Comparison of ENCODE assay signal across 19 cellular contexts in the genomic region with DNA sequence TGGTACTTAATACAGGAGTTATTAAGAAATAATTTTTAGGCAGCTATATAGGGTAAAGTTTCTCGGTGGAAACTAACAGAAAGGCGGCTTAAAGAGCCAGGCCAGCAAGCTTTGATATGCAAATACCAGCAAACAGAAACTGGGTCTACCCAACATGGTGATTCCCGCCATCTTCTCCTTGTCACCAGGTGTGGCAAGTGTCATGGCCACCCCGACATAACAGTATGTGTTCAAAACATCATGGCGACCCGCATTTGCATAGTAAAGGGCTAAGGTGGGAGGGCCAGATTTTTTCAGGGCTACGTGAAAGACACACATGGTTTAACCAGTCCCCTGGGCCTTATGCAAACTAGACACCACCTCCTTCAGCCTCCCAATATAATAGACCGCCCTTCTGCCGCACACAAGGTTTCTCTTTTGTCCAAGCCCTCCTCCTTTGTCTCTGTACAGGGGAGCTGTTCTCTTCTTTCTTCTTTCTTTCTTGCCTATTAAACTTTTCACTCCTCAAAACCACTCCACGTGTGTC.
DNase-seq lines count a peak whose midpoint lies in the region; ATAC-seq, FAIRE-seq and TF ChIP-seq lines count a peak whose summit lies in the region.
"Had no signal": no experiment of that assay in that cellular context is flagged by ENCODE, and none has a peak within 500 bp of the region (broad histone marks: within the 10 kb centered on the region; RNA-seq: fewer than 3 reads in every experiment).

No MANE protein-coding gene starts in this region.

- no peak overlapping the region for H2BK120ac ChIP-seq in H1 (replicated peaks; ENCODE audit: low read depth, low read length)

- H3K36me3 ChIP-seq in OCI-LY7 (ENCODE audit: insufficient read depth, low read length) (no peaks in the 10 kb centered on the region), H1 (ENCODE audit: control insufficient read depth in 2 of 4, insufficient read depth in 4 of 4, low read length in 3 of 4) (no peaks in the 10 kb centered on the region)

- no peak overlapping the region for H3K4me3 ChIP-seq in OCI-LY7 (ENCODE audit: low read depth, low read length, poor library complexity, severe bottlenecking)
- H3K4me3 ChIP-seq in H1 (ENCODE audit: extremely low read depth in 1 of 4, insufficient read depth in 2 of 4, low read depth in 3 of 4, low read length in 4 of 4), result no peak overlapping the region

- no peak overlapping the region for H3K18ac ChIP-seq in H1 (ENCODE audit: extremely low read depth, low read length)

- 79% methylated on average over 10 of the region's 10 CpGs; no CpG with 5 or more reads in 1 of the 2 experiments for WGBS in H1 (ENCODE audit: extremely low coverage in 1 of 2, insufficient coverage in 1 of 2, insufficient read length in 1 of 2, insufficient replicate concordance in 2 of 2, low coverage in 1 of 2, low lambda C conversion rate in 2 of 2, missing lambda C conversion rate in 1 of 2), 2 experiments

- H3K79me1 ChIP-seq in H1 (ENCODE audit: low read depth, low read length), result no peaks in the 10 kb centered on the region

- no peak overlapping the region for H4K5ac ChIP-seq in H1 (ENCODE audit: insufficient read length, low read depth, low read length)

- no peak overlapping the region for H2BK15ac ChIP-seq in H1 (ENCODE audit: low read length)

- TF ChIP-seq CTCF in OCI-LY7 (conservative IDR thresholded peaks at IDR 0.05; ENCODE audit: low read length) (no peak), H1 (IDR thresholded peaks at IDR 0.05; ENCODE audit: control extremely low read depth in 1 of 3, insufficient read depth in 1 of 3, low read depth in 1 of 3, low read length in 3 of 3) (no peak)

- H3K27ac ChIP-seq in OCI-LY7 (ENCODE audit: low read depth, low read length, poor library complexity, severe bottlenecking) (no peak overlapping the region), H1 (ENCODE audit: low read depth, low read length) (no peak overlapping the region)
- H3K27ac ChIP-seq: 22Rv1, HL-60 had no signal

- no peak for TF ChIP-seq RAD21 in H1 (IDR thresholded peaks at IDR 0.05 in 1 of 2, conservative IDR thresholded peaks at IDR 0.05 in 1 of 2; ENCODE audit: low read depth in 2 of 2, low read length in 2 of 2)

- BruUV-seq in OCI-LY7 (replicated peaks; lab: Mats Ljungman, UMichigan), result no TSS peak

- POLR2A ChIA-PET in OCI-LY7 (lab: Charles Lee), result interaction anchor here (0.6 kb wide), 1 partner anchor 1563 kb away, joined by 3 read pairs; no protein-coding TSS in a partner anchor
- POLR2A ChIA-PET in H1 (lab: Charles Lee; ENCODE audit: partially characterized antibody), result no interaction called here

- no peak for TF ChIP-seq POLR2A in H1 (IDR thresholded peaks at IDR 0.05; ENCODE audit: control extremely low read depth in 1 of 2, low read depth in 2 of 2, low read length in 2 of 2)

- H2AFZ ChIP-seq in OCI-LY7 (ENCODE audit: low read length) (peak overlapping the region; percentile 39; the same call in 1 of the 2 replicates), H1 (ENCODE audit: low read length) (no peak overlapping the region)

- H3K23ac ChIP-seq in H1 (ENCODE audit: insufficient read length), result no peak overlapping the region

- CTCF ChIA-PET in OCI-LY7 (lab: Charles Lee; ENCODE audit: unreplicated experiment) (interaction anchor here (0.6 kb wide), 1 partner anchor 36 kb away, joined by 3 read pairs; no protein-coding TSS in a partner anchor), H1 (lab: Charles Lee; ENCODE audit: partially characterized antibody) (interaction anchor here (0.5 to 1.7 kb wide), 2 partner anchors 20 to 557 kb away, joined by 3 to 5 read pairs; no protein-coding TSS in a partner anchor)

- H2BK5ac ChIP-seq in H1 (ENCODE audit: low read depth, low read length), result no peak overlapping the region

- no peak for TF ChIP-seq EP300 in H1 (IDR thresholded peaks at IDR 0.05; ENCODE audit: borderline replicate concordance in 1 of 2, low read depth in 2 of 2, low read length in 2 of 2)

- no peak overlapping the region for H4K8ac ChIP-seq in H1 (ENCODE audit: extremely low read depth, insufficient read depth, low read length)

- H3K4me2 ChIP-seq in OCI-LY7 (ENCODE audit: low read length) (no peak overlapping the region), H1 (ENCODE audit: insufficient read depth in 1 of 2, low read depth in 2 of 2, low read length in 2 of 2) (no peak overlapping the region)

- H3K9me2 ChIP-seq in OCI-LY7 (ENCODE audit: insufficient read depth, low read length), result no peaks in the 10 kb centered on the region

- no peak overlapping the region for H3K4ac ChIP-seq in H1 (replicated peaks; ENCODE audit: insufficient read length, low read depth, low read length)

- H3K9me3 ChIP-seq in OCI-LY7 (ENCODE audit: low read length) (no peaks in the 10 kb centered on the region), H1 (ENCODE audit: insufficient read depth in 2 of 2, low read depth in 1 of 2, low read length in 1 of 2) (no peaks in the 10 kb centered on the region)

- no peak for ATAC-seq in sciatic nerve
- ATAC-seq in GM21825 (IDR thresholded peaks at IDR 0.05; ENCODE audit: unreplicated experiment), result no peak
- no peak for ATAC-seq in left lobe of liver
- ATAC-seq: CD8-positive, alpha-beta T cell; HCT116 had no signal

- intact Hi-C loops in OCI-LY7 (cut with micrococcal nuclease; ENCODE audit: unreplicated experiment) (no loop called here), sciatic nerve (cut with DNase I) (no loop called here)

- no peaks in the 10 kb centered on the region for H4K20me1 ChIP-seq in OCI-LY7 (ENCODE audit: insufficient read depth, low read length)
- H4K20me1 ChIP-seq in H1 (replicated peaks in 1 of 2; ENCODE audit: control insufficient read depth in 1 of 2, insufficient read depth in 2 of 2, low read length in 2 of 2), result no peaks in the 10 kb centered on the region

- H3K23me2 ChIP-seq in H1 (ENCODE audit: low read depth, low read length), result 0 out of 2 replicates have a peak, but pooled peaks cover 2% of the 10 kb centered on the region

- no peak overlapping the region for H3K56ac ChIP-seq in H1 (replicated peaks; ENCODE audit: insufficient read length, low read depth, low read length)

- no peaks in the 10 kb centered on the region for H3K79me2 ChIP-seq in OCI-LY7 (ENCODE audit: insufficient read depth, low read depth, low read length)
- H3K79me2 ChIP-seq in H1 (ENCODE audit: control insufficient read depth in 1 of 2, insufficient read depth in 2 of 2, low read length in 2 of 2), result no peaks in the 10 kb centered on the region

- no peak overlapping the region for H4K91ac ChIP-seq in H1 (replicated peaks; ENCODE audit: insufficient read length, low read length)

- FAIRE-seq in H1 (lab: Jason Lieb, UNC), result peak; percentile 82
- FAIRE-seq: D721Med, GM18507 had no signal

- H3K27me3 ChIP-seq in H1 (replicated peaks in 1 of 4; ENCODE audit: control insufficient read depth in 3 of 4, extremely low read depth in 1 of 4, insufficient read depth in 3 of 4, low read length in 3 of 4), result no peaks in the 10 kb centered on the region

- no peak overlapping the region for H2AK5ac ChIP-seq in H1 (ENCODE audit: low read depth, low read length)

- no peak overlapping the region for H2BK12ac ChIP-seq in H1 (ENCODE audit: low read depth, low read length)

- no peak overlapping the region for H3K14ac ChIP-seq in H1 (ENCODE audit: insufficient read length)

- no peak overlapping the region for H2BK20ac ChIP-seq in H1 (ENCODE audit: low read length)

- H3K9ac ChIP-seq in H1 (replicated peaks in 1 of 4; ENCODE audit: extremely low read depth in 1 of 4, low read depth in 3 of 4, low read length in 3 of 4), result no peak overlapping the region

- H3K4me1 ChIP-seq in OCI-LY7 (ENCODE audit: insufficient read depth, low read length, poor library complexity, severe bottlenecking) (peaks cover 28% of the 10 kb centered on the region), H1 (replicated peaks in 1 of 4; ENCODE audit: control insufficient read depth in 3 of 4, insufficient read depth in 4 of 4, low read length in 3 of 4) (no peaks in the 10 kb centered on the region)

- DNase-seq in NCI-H146 (lab: John Stamatoyannopoulos, UW) (peak; percentile 7), NCI-H146 treated with DMSO at 0.1 percent for 48 hours (lab: John Stamatoyannopoulos, UW; ENCODE audit: unreplicated experiment) (no peak), OCI-LY7 (ENCODE audit: low spot score) (no peak), H1 (ENCODE audit: low read depth in 1 of 2, low spot score in 2 of 2) (no peak), sciatic nerve (ENCODE audit: low spot score) (no peak), GM03348 (ENCODE audit: low spot score) (no peak), left lobe of liver (ENCODE audit: low spot score) (no peak)
- DNase-seq: CD8-positive, alpha-beta T cell; COR-L47; DMS153; DND-41; GF-D8; GOT3 had no signal

TF ChIP-seq in H1, 55 proteins besides CTCF, POLR2A, EP300 and RAD21:
- TF ChIP-seq, protein P1, sequence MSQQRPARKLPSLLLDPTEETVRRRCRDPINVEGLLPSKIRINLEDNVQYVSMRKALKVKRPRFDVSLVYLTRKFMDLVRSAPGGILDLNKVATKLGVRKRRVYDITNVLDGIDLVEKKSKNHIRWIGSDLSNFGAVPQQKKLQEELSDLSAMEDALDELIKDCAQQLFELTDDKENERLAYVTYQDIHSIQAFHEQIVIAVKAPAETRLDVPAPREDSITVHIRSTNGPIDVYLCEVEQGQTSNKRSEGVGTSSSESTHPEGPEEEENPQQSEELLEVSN (IDR thresholded peaks at IDR 0.05), result peak; percentile 62; the same call in 1 of the 2 replicates
- TF ChIP-seq CEBPB (IDR thresholded peaks at IDR 0.05; ENCODE audit: low read depth, low read length) (no peak), SP1 (IDR thresholded peaks at IDR 0.05; ENCODE audit: low read depth, low read length) (no peak), TAF7 (optimal IDR thresholded peaks at IDR 0.05; ENCODE audit: borderline replicate concordance, low read depth, low read length) (no peak), HDAC2 (IDR thresholded peaks at IDR 0.05; ENCODE audit: borderline replicate concordance in 1 of 2, low read depth in 2 of 2, low read length in 2 of 2) (no peak), ASH2L (IDR thresholded peaks at IDR 0.05; ENCODE audit: low read length) (no peak), YY1 (IDR thresholded peaks at IDR 0.05; ENCODE audit: low read depth, low read length) (peak; percentile 72; the same call in 1 of the 2 replicates), SUZ12 (IDR thresholded peaks at IDR 0.05; ENCODE audit: low read length) (no peak), CREB1 (IDR thresholded peaks at IDR 0.05) (no peak)
